In the genomic region with DNA sequence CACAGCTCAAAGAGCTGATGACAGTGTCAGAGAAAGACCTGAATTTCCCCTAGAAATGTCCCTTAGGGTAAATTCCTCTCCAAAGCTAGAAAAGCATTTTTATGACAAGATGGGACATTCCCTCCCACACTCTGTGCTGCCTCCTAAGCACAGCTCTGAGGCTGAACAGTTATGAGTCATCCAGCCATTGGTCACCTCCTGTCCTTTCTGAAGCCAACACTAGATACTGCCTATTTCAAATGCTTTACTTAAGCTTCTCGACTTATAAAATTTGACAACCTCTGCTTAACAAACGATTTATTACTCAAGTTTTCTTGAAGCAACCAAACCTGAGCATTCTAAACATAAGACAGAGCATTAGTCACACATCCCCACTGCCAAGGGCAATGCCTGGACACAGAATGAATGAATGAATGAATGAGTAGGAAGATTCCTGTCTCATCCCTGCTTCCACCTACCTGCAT, we compare ENCODE assay signal across 9 cellular contexts. TPM values are rescaled to one million over a fixed set of nuclear protein-coding genes. Genes with fewer than 3 reads are reported as not detected.
A peak's percentile ranks its signal among the peaks of the same experiment; 100 is the strongest.
DNase-seq lines count a peak whose midpoint lies in the region; ATAC-seq and TF ChIP-seq lines count a peak whose summit lies in the region.
"Had no signal": no experiment of that assay in that cellular context is flagged by ENCODE, and none has a peak within 500 bp of the region (broad histone marks: within the 10 kb centered on the region; RNA-seq: fewer than 3 reads in every experiment).

No MANE protein-coding gene starts in this region.

- no peak overlapping the region for H3K4me3 Mint-ChIP-seq in glutamatergic neuron (ENCODE audit: unreplicated experiment)
- H3K4me3 Mint-ChIP-seq: brain had no signal

- no peak for TF ChIP-seq CTCF in glutamatergic neuron (IDR thresholded peaks at IDR 0.05; ENCODE audit: partially characterized antibody, unreplicated experiment)

- H3K27me3 Mint-ChIP-seq in glutamatergic neuron (ENCODE audit: unreplicated experiment) = peaks cover 10% of the 10 kb centered on the region
- H3K27me3 Mint-ChIP-seq: brain had no signal

- DNase-seq in GM04503 (ENCODE audit: low read depth) (peak; percentile 56), epithelial cell of prostate (ENCODE audit: low read depth, low spot score) (peak; percentile 20), glutamatergic neuron (no peak), SIG-M5 treated with dmso at 0.1 percent for 504 hours (lab: John Stamatoyannopoulos, UW; ENCODE audit: unreplicated experiment) (no peak), T-helper 2 cell (no peak)
- no peak for DNase-seq in NK-92 treated with Interleukin-12 subunit alpha and Interleukin-12 subunit beta, amount 100 ng/mL, for 24 hours (lab: John Stamatoyannopoulos, UW)

- H3K27ac Mint-ChIP-seq in glutamatergic neuron (ENCODE audit: unreplicated experiment) = no peak overlapping the region

- H3K4me1 Mint-ChIP-seq in glutamatergic neuron (ENCODE audit: low read depth, unreplicated experiment) = peaks cover 26% of the 10 kb centered on the region

- H3K9me3 Mint-ChIP-seq in glutamatergic neuron (ENCODE audit: unreplicated experiment) = peaks cover 3% of the 10 kb centered on the region
- H3K9me3 Mint-ChIP-seq: brain had no signal

- ATAC-seq in GM21515 (IDR thresholded peaks at IDR 0.05; ENCODE audit: unreplicated experiment) = peak; percentile 60
- peak; percentile 42 for ATAC-seq in HG03521 (IDR thresholded peaks at IDR 0.05; ENCODE audit: unreplicated experiment)

- H3K36me3 Mint-ChIP-seq in glutamatergic neuron (ENCODE audit: unreplicated experiment) = peaks cover 6% of the 10 kb centered on the region

- no peak overlapping the region for H3K27ac ChIP-seq in epithelial cell of prostate

RNA-seq across cellular contexts. Expression of gene B4GALT6, which starts 35.4 kb away (rescaled TPM):
- 16.5 TPM for total RNA-seq in glutamatergic neuron (ENCODE audit: unreplicated experiment)

RNA-seq across cellular contexts. Expression of gene TTR, which starts 57.3 kb away (rescaled TPM):
- not detected for total RNA-seq in glutamatergic neuron (ENCODE audit: unreplicated experiment)

Comparison
In these comparisons a context has a peak if more than half of its experiments do, and no peak if none do; other contexts are left out.
1. DNase-seq: peak in GM04503 (single experiment) and epithelial cell of prostate (single experiment); none in glutamatergic neuron (single experiment), NK-92 treated with Interleukin-12 subunit alpha and Interleukin-12 subunit beta, amount 100 ng/mL, for 24 hours (single experiment), SIG-M5 treated with dmso at 0.1 percent for 504 hours (single experiment) and T-helper 2 cell (0 of 5).